26 cellular contexts compared by ENCODE assay signal in genomic region chr20:53354314-53354713, GRCh38.
"Had no signal": no experiment of that assay in that cellular context is flagged by ENCODE, and none has a peak within 500 bp of the region (broad histone marks: within the 10 kb centered on the region; RNA-seq: fewer than 3 reads in every experiment).

No MANE protein-coding gene starts in this region.

- H3K27ac ChIP-seq: brain microvascular endothelial cell, coronary artery, dorsolateral prefrontal cortex had no signal

- H3K4me1 Mint-ChIP-seq: activated naive CD4-positive, alpha-beta T cell treated with anti-CD3 and anti-CD28 coated beads, Interleukin-2, amount 50 U/mL, for 24 hours; activated naive CD8-positive, alpha-beta T cell treated with anti-CD3 and anti-CD28 coated beads, Interleukin-2, amount 10 ng/mL, durations not matched to agents 7 days and 5 days; central memory CD8-positive, alpha-beta T cell; endodermal cell had no signal

- DNase-seq: activated CD4-positive, alpha-beta memory T cell treated with anti-CD3 and anti-CD28 coated beads, Interleukin-2, amount 10 ng/mL, durations not matched to agents 7 days and 5 days; activated CD4-positive, alpha-beta T cell treated with anti-CD3 and anti-CD28 coated beads for 1 hour; activated CD4-positive, alpha-beta T cell treated with anti-CD3 and anti-CD28 coated beads for 4 hours; activated CD4-positive, alpha-beta T cell treated with anti-CD3 and anti-CD28 coated beads, Interleukin-2, amount 10 ng/mL, durations not matched to agents 7 days and 5 days; activated CD4-positive, alpha-beta T cell treated with anti-CD3 and anti-CD28 coated beads, Interleukin-2, amount 50 U/mL, for 4 hours; activated CD4-positive, CD25-positive, alpha-beta regulatory T cell; activated CD8-positive, alpha-beta memory T cell treated with anti-CD3 and anti-CD28 coated beads, Interleukin-2, amount 50 U/mL, for 48 hours; activated effector memory CD4-positive, alpha-beta T cell treated with Interleukin-2 at 50 U/mL for 16 hours; activated gamma-delta T cell treated with Interleukin-2 at 50 U/mL for 16 hours; activated naive CD4-positive, alpha-beta T cell treated with anti-CD3 and anti-CD28 coated beads for 36 hours; activated naive CD8-positive, alpha-beta T cell treated with anti-CD3 and anti-CD28 coated beads, Interleukin-2, amount 10 ng/mL, durations not matched to agents 7 days and 5 days; activated T-cell treated with anti-CD3 and anti-CD28 coated beads for 4 hours; activated T-cell treated with anti-CD3 and anti-CD28 coated beads, Interleukin-2, amount 50 U/mL, for 24 hours; activated T-cell treated with anti-CD3 and anti-CD28 coated beads, Interleukin-2, amount 50 U/mL, for 72 hours; brain microvascular endothelial cell; dorsolateral prefrontal cortex; effector memory CD4-positive, alpha-beta T cell; endodermal cell; foreskin fibroblast; head of caudate nucleus; hippocampal formation had no signal

- H3K27me3 ChIP-seq: brain microvascular endothelial cell had no signal

- H3K4me3 Mint-ChIP-seq: activated CD4-positive, alpha-beta memory T cell treated with anti-CD3 and anti-CD28 coated beads, Interleukin-2, amount 10 ng/mL, durations not matched to agents 7 days and 5 days; activated CD4-positive, alpha-beta T cell treated with anti-CD3 and anti-CD28 coated beads, Interleukin-2, amount 10 ng/mL, durations not matched to agents 7 days and 5 days; activated naive CD4-positive, alpha-beta T cell treated with anti-CD3 and anti-CD28 coated beads for 36 hours; activated naive CD4-positive, alpha-beta T cell treated with anti-CD3 and anti-CD28 coated beads, Interleukin-2, amount 50 U/mL, for 24 hours; activated naive CD8-positive, alpha-beta T cell treated with anti-CD3 and anti-CD28 coated beads, Interleukin-2, amount 10 ng/mL, durations not matched to agents 7 days and 5 days; activated T-cell treated with anti-CD3 and anti-CD28 coated beads, Interleukin-2, amount 50 U/mL, for 24 hours; central memory CD8-positive, alpha-beta T cell; dendritic cell treated with granulocyte-macrophage colony-stimulating factor and Interleukin-4, amounts not matched to agents 40 ng/mL and 50 ng/mL, for 4 days; endodermal cell had no signal

- H3K27me3 Mint-ChIP-seq: activated CD4-positive, alpha-beta memory T cell treated with anti-CD3 and anti-CD28 coated beads, Interleukin-2, amount 10 ng/mL, durations not matched to agents 7 days and 5 days; activated CD4-positive, alpha-beta T cell treated with anti-CD3 and anti-CD28 coated beads, Interleukin-2, amount 10 ng/mL, durations not matched to agents 7 days and 5 days; activated naive CD4-positive, alpha-beta T cell treated with anti-CD3 and anti-CD28 coated beads, Interleukin-2, amount 50 U/mL, for 24 hours; activated naive CD8-positive, alpha-beta T cell treated with anti-CD3 and anti-CD28 coated beads, Interleukin-2, amount 10 ng/mL, durations not matched to agents 7 days and 5 days; activated T-cell treated with anti-CD3 and anti-CD28 coated beads, Interleukin-2, amount 50 U/mL, for 24 hours; dendritic cell treated with granulocyte-macrophage colony-stimulating factor and Interleukin-4, amounts not matched to agents 40 ng/mL and 50 ng/mL, for 4 days had no signal

- H3K27ac Mint-ChIP-seq: activated CD4-positive, alpha-beta memory T cell treated with anti-CD3 and anti-CD28 coated beads, Interleukin-2, amount 10 ng/mL, durations not matched to agents 7 days and 5 days; activated CD4-positive, alpha-beta T cell treated with anti-CD3 and anti-CD28 coated beads, Interleukin-2, amount 10 ng/mL, durations not matched to agents 7 days and 5 days; activated naive CD4-positive, alpha-beta T cell treated with anti-CD3 and anti-CD28 coated beads for 36 hours; activated naive CD4-positive, alpha-beta T cell treated with anti-CD3 and anti-CD28 coated beads, Interleukin-2, amount 50 U/mL, for 24 hours; activated naive CD8-positive, alpha-beta T cell treated with anti-CD3 and anti-CD28 coated beads, Interleukin-2, amount 10 ng/mL, durations not matched to agents 7 days and 5 days; activated T-cell treated with anti-CD3 and anti-CD28 coated beads, Interleukin-2, amount 50 U/mL, for 24 hours; activated T-cell treated with anti-CD3 and anti-CD28 coated beads, Interleukin-2, amount 50 U/mL, for 72 hours; dendritic cell treated with granulocyte-macrophage colony-stimulating factor and Interleukin-4, amounts not matched to agents 40 ng/mL and 50 ng/mL, for 4 days; endodermal cell had no signal

- ATAC-seq: activated T-cell treated with anti-CD3 and anti-CD28 coated beads, Interleukin-2, amount 50 U/mL, for 72 hours; esophagus mucosa had no signal

- H3K4me3 ChIP-seq: coronary artery, dorsolateral prefrontal cortex had no signal

- H3K36me3 ChIP-seq: brain microvascular endothelial cell had no signal
